8 cellular contexts compared by ENCODE assay signal in genomic region chr2:96336104-96336775, GRCh38. TPM values are rescaled to one million over a fixed set of nuclear protein-coding genes. Genes with fewer than 3 reads are reported as not detected.
DNase-seq lines count a peak whose midpoint lies in the region; ATAC-seq and TF ChIP-seq lines count a peak whose summit lies in the region.

No MANE protein-coding gene starts in this region.

- peaks cover 31% of the 10 kb centered on the region for H3K4me1 ChIP-seq in CD4-positive, CD25-positive, alpha-beta regulatory T cell (ENCODE audit: control insufficient read depth, insufficient read depth, low read length, poor library complexity, severe bottlenecking)

- no peaks in the 10 kb centered on the region for H3K36me3 Mint-ChIP-seq in CD4-positive, CD25-positive, alpha-beta regulatory T cell
- H3K36me3 Mint-ChIP-seq in activated T-helper 17 cell treated with anti-CD3 and anti-CD28 coated beads, Interleukin-2, amount 50 U/mL, for 72 hours (ENCODE audit: low read depth) = peaks cover 31% of the 10 kb centered on the region

- no peaks in the 10 kb centered on the region for H3K27me3 ChIP-seq in CD4-positive, CD25-positive, alpha-beta regulatory T cell (ENCODE audit: control insufficient read depth, insufficient read depth, low read length)

- TF ChIP-seq CTCF in HFF-Myc (IDR thresholded peaks at IDR 0.05; ENCODE audit: low read depth, low read length, missing control alignments) = no peak
- TF ChIP-seq CTCF in lower leg skin (IDR thresholded peaks at IDR 0.05) = no peak

- no peak for DNase-seq in CD4-positive, CD25-positive, alpha-beta regulatory T cell
- DNase-seq in HFF-Myc (ENCODE audit: extremely low read depth, low read depth) (no peak), lower leg skin (ENCODE audit: low spot score in 2 of 2) (no peak), kidney tubule cell (ENCODE audit: low spot score) (no peak), NCI-H1092 (lab: John Stamatoyannopoulos, UW) (no peak), middle frontal gyrus (ENCODE audit: extremely low spot score, low spot score) (no peak)

- peaks cover 11 to 45% (median 42%) of the 10 kb centered on the region in 4 donors for H3K4me1 Mint-ChIP-seq in CD4-positive, CD25-positive, alpha-beta regulatory T cell
- peaks cover 47% of the 10 kb centered on the region for H3K4me1 Mint-ChIP-seq in activated T-helper 17 cell treated with anti-CD3 and anti-CD28 coated beads, Interleukin-2, amount 50 U/mL, for 72 hours

- no peaks in the 10 kb centered on the region for H3K36me3 ChIP-seq in CD4-positive, CD25-positive, alpha-beta regulatory T cell (ENCODE audit: control insufficient read depth, insufficient read depth, low read length)

- WGBS in lower leg skin, 2 donors = 14 to 17% methylated on average over 15 of the region's 15 CpGs

- H3K4me3 Mint-ChIP-seq in CD4-positive, CD25-positive, alpha-beta regulatory T cell = peak overlapping the region; percentile 68 to 92 (median 80)
- peak overlapping the region; percentile 97 for H3K4me3 Mint-ChIP-seq in activated T-helper 17 cell treated with anti-CD3 and anti-CD28 coated beads, Interleukin-2, amount 50 U/mL, for 72 hours

- ATAC-seq in CD4-positive, CD25-positive, alpha-beta regulatory T cell (ENCODE audit: low read depth in 2 of 2) = no peak
- no peak for ATAC-seq in activated T-helper 17 cell treated with anti-CD3 and anti-CD28 coated beads, Interleukin-2, amount 50 U/mL, for 72 hours (replicated peaks)
- no peak for ATAC-seq in GM19455 (IDR thresholded peaks at IDR 0.05; ENCODE audit: unreplicated experiment)

- no peaks in the 10 kb centered on the region for H3K27me3 Mint-ChIP-seq in CD4-positive, CD25-positive, alpha-beta regulatory T cell
- H3K27me3 Mint-ChIP-seq in activated T-helper 17 cell treated with anti-CD3 and anti-CD28 coated beads, Interleukin-2, amount 50 U/mL, for 72 hours = no peaks in the 10 kb centered on the region

- H3K27ac Mint-ChIP-seq in CD4-positive, CD25-positive, alpha-beta regulatory T cell = peak overlapping the region; percentile 57 to 97 (median 73)
- H3K27ac Mint-ChIP-seq in activated T-helper 17 cell treated with anti-CD3 and anti-CD28 coated beads, Interleukin-2, amount 50 U/mL, for 72 hours = peak overlapping the region; percentile 94

- H3K9me3 Mint-ChIP-seq in CD4-positive, CD25-positive, alpha-beta regulatory T cell = no peaks in the 10 kb centered on the region
- no peaks in the 10 kb centered on the region for H3K9me3 Mint-ChIP-seq in activated T-helper 17 cell treated with anti-CD3 and anti-CD28 coated beads, Interleukin-2, amount 50 U/mL, for 72 hours

- H3K4me3 ChIP-seq in CD4-positive, CD25-positive, alpha-beta regulatory T cell (ENCODE audit: low read depth, low read length) = peak overlapping the region; percentile 64
- peak overlapping the region; percentile 58 for H3K4me3 ChIP-seq in HFF-Myc (replicated peaks; ENCODE audit: low read depth, low read length)
- H3K4me3 ChIP-seq in lower leg skin (ENCODE audit: low read depth, poor library complexity, severe bottlenecking) = peak overlapping the region; percentile 54

- intact Hi-C loops in lower leg skin (cut with DNase I; ENCODE audit: low total_unique reads) = no loop called here

- no peak for TF ChIP-seq POLR2A in lower leg skin (IDR thresholded peaks at IDR 0.05)

- H3K27ac ChIP-seq in CD4-positive, CD25-positive, alpha-beta regulatory T cell (ENCODE audit: insufficient read depth, low read length, poor library complexity, severe bottlenecking) = peak overlapping the region; percentile 88

- no peaks in the 10 kb centered on the region for H3K9me3 ChIP-seq in CD4-positive, CD25-positive, alpha-beta regulatory T cell (ENCODE audit: control insufficient read depth in 2 of 2, low read length in 2 of 2)

RNA-seq across cellular contexts. Expression of gene NCAPH, which starts 0.7 kb away (rescaled TPM):
- 14.0 TPM for total RNA-seq in CD4-positive, CD25-positive, alpha-beta regulatory T cell
- polyA plus RNA-seq in CD4-positive, CD25-positive, alpha-beta regulatory T cell = 10 to 100 TPM in 1 of 4 donors, 1 to 10 TPM in 3; 4.2 to 10.0 (median 8.1) TPM
- 10 to 100 TPM; 63.1 to 89.5 TPM for total RNA-seq in activated T-helper 17 cell treated with anti-CD3 and anti-CD28 coated beads, Interleukin-2, amount 50 U/mL, for 72 hours
- total RNA-seq in lower leg skin = 1 to 10 TPM in 2 of 4 donors, under 1 TPM in 2; 0.74 to 3.5 (median 1.8) TPM

RNA-seq across cellular contexts. Expression of gene ITPRIPL1, which starts 11.1 kb away (rescaled TPM):
- total RNA-seq in CD4-positive, CD25-positive, alpha-beta regulatory T cell = 27.8 TPM
- polyA plus RNA-seq in CD4-positive, CD25-positive, alpha-beta regulatory T cell = 10 to 100 TPM in 2 of 4 donors, 1 to 10 TPM in 2; 7.5 to 17.5 (median 10.9) TPM
- total RNA-seq in activated T-helper 17 cell treated with anti-CD3 and anti-CD28 coated beads, Interleukin-2, amount 50 U/mL, for 72 hours = 10 to 100 TPM; 26.1 to 55.9 TPM
- total RNA-seq in lower leg skin = 1 to 10 TPM in 2 of 4 donors, under 1 TPM in 2; 0.51 to 3.1 (median 1.9) TPM

RNA-seq across cellular contexts. Expression of gene SNRNP200, which starts 30.9 kb away (rescaled TPM):
- 295 TPM for total RNA-seq in CD4-positive, CD25-positive, alpha-beta regulatory T cell
- polyA plus RNA-seq in CD4-positive, CD25-positive, alpha-beta regulatory T cell = 10 to 100 TPM; 67.4 to 89.4 (median 83.4) TPM
- 100 to 1,000 TPM; 155 to 198 TPM for total RNA-seq in activated T-helper 17 cell treated with anti-CD3 and anti-CD28 coated beads, Interleukin-2, amount 50 U/mL, for 72 hours
- total RNA-seq in lower leg skin = 10 to 100 TPM; 73.4 to 94.0 (median 87.5) TPM
